Comparison of ENCODE assay signal across 15 cellular contexts in the genomic region with DNA sequence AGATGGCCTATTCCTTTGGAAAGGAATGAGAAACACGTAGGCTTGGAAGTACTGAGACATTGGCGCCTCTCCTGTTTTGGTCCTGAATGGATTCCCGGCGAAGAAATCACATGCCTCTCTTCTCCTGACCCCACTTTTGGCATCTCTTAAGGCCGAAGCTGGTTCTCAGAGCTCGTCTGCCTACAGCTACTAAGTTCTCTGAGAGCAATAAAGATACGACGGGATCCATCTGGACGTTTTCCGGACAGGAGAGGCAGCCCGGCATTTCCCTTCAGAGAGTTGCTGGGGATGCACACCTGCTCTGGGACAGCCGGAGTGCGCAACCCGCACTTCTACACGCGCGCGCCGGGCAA.
DNase-seq lines count a peak whose midpoint lies in the region; ATAC-seq and TF ChIP-seq lines count a peak whose summit lies in the region.
"Had no signal": no experiment of that assay in that cellular context is flagged by ENCODE, and none has a peak within 500 bp of the region (broad histone marks: within the 10 kb centered on the region; RNA-seq: fewer than 3 reads in every experiment).

No MANE protein-coding gene starts in this region.

- no peaks in the 10 kb centered on the region for H3K4me1 Mint-ChIP-seq in T-helper 2 cell treated with Interferon-gamma antibody and Interleukin-4, amounts not matched to agents 5 μg/mL and 100 μg/mL, for 36 hours (ENCODE audit: low read depth)
- H3K4me1 Mint-ChIP-seq in brain, result peaks cover 18% of the 10 kb centered on the region
- peaks cover 7% of the 10 kb centered on the region for H3K4me1 Mint-ChIP-seq in stimulated activated effector memory CD8-positive, alpha-beta T cell treated with anti-CD3 and anti-CD28 coated beads, Interleukin-12 subunit alpha, Interleukin-12 subunit beta, amount 100 ng/mL, for 72 hours

- no peaks in the 10 kb centered on the region for H3K36me3 Mint-ChIP-seq in T-helper 2 cell treated with Interferon-gamma antibody and Interleukin-4, amounts not matched to agents 5 μg/mL and 100 μg/mL, for 36 hours (ENCODE audit: low read depth)
- H3K36me3 Mint-ChIP-seq in brain, result no peaks in the 10 kb centered on the region
- no peaks in the 10 kb centered on the region for H3K36me3 Mint-ChIP-seq in stimulated activated effector memory CD8-positive, alpha-beta T cell treated with anti-CD3 and anti-CD28 coated beads, Interleukin-12 subunit alpha, Interleukin-12 subunit beta, amount 100 ng/mL, for 72 hours

- TF ChIP-seq CTCF in brain (conservative IDR thresholded peaks at IDR 0.05) (no peak), kidney epithelial cell (IDR thresholded peaks at IDR 0.05; ENCODE audit: insufficient read depth, low read length, poor library complexity, severe bottlenecking) (no peak)

- H3K4me3 ChIP-seq in kidney epithelial cell (ENCODE audit: low read depth, low read length), result peak overlapping the region; percentile 15

- no peak overlapping the region for H3K27ac Mint-ChIP-seq in T-helper 2 cell treated with Interferon-gamma antibody and Interleukin-4, amounts not matched to agents 5 μg/mL and 100 μg/mL, for 36 hours
- no peak overlapping the region for H3K27ac Mint-ChIP-seq in brain
- H3K27ac Mint-ChIP-seq in stimulated activated effector memory CD8-positive, alpha-beta T cell treated with anti-CD3 and anti-CD28 coated beads, Interleukin-12 subunit alpha, Interleukin-12 subunit beta, amount 100 ng/mL, for 72 hours, result no peak overlapping the region

- H3K27me3 Mint-ChIP-seq in T-helper 2 cell treated with Interferon-gamma antibody and Interleukin-4, amounts not matched to agents 5 μg/mL and 100 μg/mL, for 36 hours (ENCODE audit: low read depth), result peaks cover 52% of the 10 kb centered on the region
- peaks cover 6% of the 10 kb centered on the region for H3K27me3 Mint-ChIP-seq in brain

- DNase-seq in T-helper 2 cell treated with Interferon-gamma antibody and Interleukin-4, amounts not matched to agents 5 μg/mL and 100 μg/mL, for 36 hours (ENCODE audit: low spot score), result no peak
- DNase-seq in T-helper 2 cell, result no peak
- no peak for DNase-seq in kidney epithelial cell (ENCODE audit: low read depth)
- DNase-seq in stimulated activated effector memory CD8-positive, alpha-beta T cell treated with anti-CD3 and anti-CD28 coated beads, Interleukin-12 subunit alpha, Interleukin-12 subunit beta, amount 100 ng/mL, for 72 hours (ENCODE audit: low spot score in 2 of 2), result no peak
- DNase-seq in NCI-H187 treated with DMSO at 0.1 percent for 48 hours (lab: John Stamatoyannopoulos, UW), result no peak
- no peak for DNase-seq in head of caudate nucleus
- DNase-seq: Calu3; effector CD4-positive, alpha-beta T cell; mesendoderm; MV-4-11; NCI-H345; tibial artery had no signal

- peak overlapping the region; percentile 35 for H3K4me3 Mint-ChIP-seq in T-helper 2 cell treated with Interferon-gamma antibody and Interleukin-4, amounts not matched to agents 5 μg/mL and 100 μg/mL, for 36 hours
- H3K4me3 Mint-ChIP-seq in brain, result peak overlapping the region; percentile 74 to 88 (median 78)
- peak overlapping the region; percentile 40 for H3K4me3 Mint-ChIP-seq in stimulated activated effector memory CD8-positive, alpha-beta T cell treated with anti-CD3 and anti-CD28 coated beads, Interleukin-12 subunit alpha, Interleukin-12 subunit beta, amount 100 ng/mL, for 72 hours

- H3K36me3 ChIP-seq in kidney epithelial cell (ENCODE audit: control insufficient read depth, insufficient read depth, low read length), result no peaks in the 10 kb centered on the region
- H3K36me3 ChIP-seq: Peyer's patch, tibial artery had no signal

- no peak for ATAC-seq in stimulated activated effector memory CD8-positive, alpha-beta T cell treated with anti-CD3 and anti-CD28 coated beads, Interleukin-12 subunit alpha, Interleukin-12 subunit beta, amount 100 ng/mL, for 72 hours
- ATAC-seq in GM21723 (IDR thresholded peaks at IDR 0.05; ENCODE audit: unreplicated experiment), result no peak

- no peaks in the 10 kb centered on the region for H3K9me3 Mint-ChIP-seq in T-helper 2 cell treated with Interferon-gamma antibody and Interleukin-4, amounts not matched to agents 5 μg/mL and 100 μg/mL, for 36 hours
- peaks cover 0 to 3% (median 0%) of the 10 kb centered on the region in 5 experiments for H3K9me3 Mint-ChIP-seq in brain
- H3K9me3 Mint-ChIP-seq in stimulated activated effector memory CD8-positive, alpha-beta T cell treated with anti-CD3 and anti-CD28 coated beads, Interleukin-12 subunit alpha, Interleukin-12 subunit beta, amount 100 ng/mL, for 72 hours, result no peaks in the 10 kb centered on the region

- peaks cover 22% of the 10 kb centered on the region for H3K27me3 ChIP-seq in kidney epithelial cell (ENCODE audit: control insufficient read depth, insufficient read depth, low read length)
- H3K27me3 ChIP-seq: Peyer's patch had no signal

- intact Hi-C loops in head of caudate nucleus (cut with DNase I), result loop anchor here (10.0 kb wide), 1 partner anchor 306 kb away; no protein-coding TSS in a partner anchor
